ENCODE assay signal across 17 cellular contexts in the genomic region with DNA sequence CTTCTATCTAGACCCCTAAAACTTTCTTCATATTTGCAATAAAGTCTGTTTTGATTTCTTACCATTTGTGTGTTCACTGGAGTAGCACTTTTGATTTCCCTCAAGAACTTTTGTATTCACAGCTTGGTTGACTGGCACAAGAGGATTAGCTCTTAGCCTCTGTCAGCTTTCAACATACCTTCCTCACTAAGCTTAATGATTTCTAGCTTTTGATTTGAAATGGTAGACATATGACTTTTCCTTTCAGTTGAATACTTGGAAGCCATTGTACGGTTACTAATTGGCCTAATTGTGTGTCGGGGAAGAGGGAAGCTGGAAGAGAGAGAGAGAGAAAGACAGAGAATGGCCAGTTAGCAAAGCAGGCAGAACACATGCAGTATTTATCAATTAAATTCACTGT.
A peak's percentile ranks its signal among the peaks of the same experiment; 100 is the strongest.
DNase-seq lines count a peak whose midpoint lies in the region; ATAC-seq and TF ChIP-seq lines count a peak whose summit lies in the region.
"Had no signal": no experiment of that assay in that cellular context is flagged by ENCODE, and none has a peak within 500 bp of the region (broad histone marks: within the 10 kb centered on the region; RNA-seq: fewer than 3 reads in every experiment).

No MANE protein-coding gene starts in this region.

- no peak overlapping the region for H4K5ac ChIP-seq in mesendoderm (ENCODE audit: low read length)

- no peaks in the 10 kb centered on the region for H3K9me3 ChIP-seq in WERI-Rb-1 (ENCODE audit: severe bottlenecking)
- H3K9me3 ChIP-seq: HAP-1 had no signal

- no peaks in the 10 kb centered on the region for H3K79me2 ChIP-seq in mesendoderm (ENCODE audit: control insufficient read depth, insufficient read depth, low read length)

- no peak overlapping the region for H3K4me3 ChIP-seq in WERI-Rb-1 (ENCODE audit: low read depth, low read length)
- no peak overlapping the region for H3K4me3 ChIP-seq in mesendoderm (ENCODE audit: low read length)
- H3K4me3 ChIP-seq: BLaER1, GM23248, HAP-1 had no signal

- no peak overlapping the region for H2BK15ac ChIP-seq in mesendoderm (replicated peaks; ENCODE audit: low read depth)

- H3K79me1 ChIP-seq in mesendoderm (ENCODE audit: low read length) = no peaks in the 10 kb centered on the region

- peak overlapping the region; percentile 5 for H3K18ac ChIP-seq in mesendoderm (ENCODE audit: low read length)

- no peak overlapping the region for H3K4ac ChIP-seq in mesendoderm (ENCODE audit: low read depth, low read length)

- no peak overlapping the region for H2BK5ac ChIP-seq in mesendoderm (ENCODE audit: low read length)

- H3K23ac ChIP-seq in mesendoderm (ENCODE audit: low read length) = no peak overlapping the region

- no peak overlapping the region for H3K56ac ChIP-seq in mesendoderm (ENCODE audit: low read length)

- no peak overlapping the region for H2BK120ac ChIP-seq in mesendoderm (ENCODE audit: low read depth, low read length)

- H2AK5ac ChIP-seq in mesendoderm (ENCODE audit: low read length) = no peak overlapping the region

- whole genome bisulfite sequencing in mesendoderm (ENCODE audit: extremely low coverage, insufficient coverage, low lambda C conversion rate) = no CpG with 5 or more reads among the region's 2 CpGs

- TF ChIP-seq CTCF in WERI-Rb-1 (IDR thresholded peaks at IDR 0.05; ENCODE audit: low read depth, low read length) = no peak

- H3K36me3 ChIP-seq in WERI-Rb-1 (no peaks in the 10 kb centered on the region), mesendoderm (ENCODE audit: control insufficient read depth, insufficient read depth, low read length) (no peaks in the 10 kb centered on the region)
- H3K36me3 ChIP-seq: BLaER1, HAP-1 had no signal

- H3K4me1 ChIP-seq in mesendoderm (ENCODE audit: control insufficient read depth, low read depth, low read length) = peaks cover 2% of the 10 kb centered on the region
- H3K4me1 ChIP-seq: HAP-1 had no signal

- ATAC-seq in GM21447 (IDR thresholded peaks at IDR 0.05; ENCODE audit: unreplicated experiment) = no peak
- ATAC-seq: HepG2 had no signal

- H3K4me2 ChIP-seq in mesendoderm (ENCODE audit: low read length) = no peak overlapping the region
- H3K4me2 ChIP-seq: BLaER1 had no signal

- no peak overlapping the region for H3K9ac ChIP-seq in mesendoderm (ENCODE audit: low read length)
- H3K9ac ChIP-seq: BLaER1, GM23248 had no signal

- H3K27ac ChIP-seq in WERI-Rb-1 (no peak overlapping the region), mesendoderm (ENCODE audit: low read depth, low read length) (no peak overlapping the region)
- H3K27ac ChIP-seq: BLaER1, GM23248 had no signal

- no peak overlapping the region for H4K8ac ChIP-seq in mesendoderm (ENCODE audit: low read depth, low read length)

- H3K27me3 ChIP-seq in WERI-Rb-1 (ENCODE audit: insufficient read depth, low read depth, severe bottlenecking) (no peaks in the 10 kb centered on the region), mesendoderm (ENCODE audit: insufficient read depth, low read length, poor library complexity) (no peaks in the 10 kb centered on the region)
- H3K27me3 ChIP-seq: BLaER1 had no signal

- DNase-seq in WERI-Rb-1 (peak; percentile 16), kidney tubule cell (ENCODE audit: low spot score) (peak; percentile 32), mesendoderm (no peak), renal cortical epithelial cell (ENCODE audit: low read depth) (peak; percentile 81), NCI-H1105 treated with DMSO at 0.1 percent for 48 hours (lab: John Stamatoyannopoulos, UW) (no peak), HT-29 (ENCODE audit: low spot score) (no peak), islet precursor cell (no peak)
- DNase-seq: AML-193; CD4-positive, alpha-beta memory T cell; DMS79 treated with DMSO at 0.1 percent for 48 hours; GF-D8; GM23248; KBM-7 had no signal

Comparison
In these comparisons a context has a peak if more than half of its experiments do, and no peak if none do; other contexts are left out.
1. DNase-seq: peak in WERI-Rb-1 (single experiment), kidney tubule cell (single experiment) and renal cortical epithelial cell (single experiment); none in mesendoderm (single experiment), NCI-H1105 treated with DMSO at 0.1 percent for 48 hours (single experiment), HT-29 (single experiment) and islet precursor cell (single experiment).